In the genomic region with DNA sequence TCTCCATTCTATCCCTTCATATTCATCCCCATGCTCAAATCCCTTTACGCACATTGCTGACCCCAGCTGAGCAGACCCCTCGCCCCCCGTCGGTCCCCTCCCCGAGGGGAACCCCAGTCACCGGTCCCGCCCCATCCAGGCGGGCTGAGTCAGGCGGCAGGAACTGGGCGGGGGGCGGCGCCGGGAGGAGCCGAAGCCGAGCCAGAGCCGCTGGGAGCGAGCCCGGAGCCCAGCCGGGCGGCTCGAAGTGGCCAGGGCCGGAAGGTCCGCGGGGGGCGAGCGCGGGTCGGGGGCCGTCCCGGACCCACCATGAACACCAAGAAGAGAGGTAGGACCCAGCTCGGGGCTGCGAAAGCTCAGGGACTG, we compare ENCODE assay signal across 8 cellular contexts. TPM values are rescaled to one million over a fixed set of nuclear protein-coding genes. Genes with fewer than 3 reads are reported as not detected.
A peak's percentile ranks its signal among the peaks of the same experiment; 100 is the strongest.
DNase-seq lines count a peak whose midpoint lies in the region; ATAC-seq, FAIRE-seq and TF ChIP-seq lines count a peak whose summit lies in the region.

No MANE protein-coding gene starts in this region.

- ATAC-seq in GM21447 (IDR thresholded peaks at IDR 0.05; ENCODE audit: unreplicated experiment) (peak; percentile 37), T-helper 17 cell (peak; percentile 64)

- H3K4me2 ChIP-seq in keratinocyte (ENCODE audit: control insufficient read depth, extremely low read depth, insufficient read depth, low read depth, low read length), result peak overlapping the region; percentile 82

- H3K79me2 ChIP-seq in keratinocyte (ENCODE audit: control insufficient read depth, insufficient read depth, low read length), result peaks cover 12% of the 10 kb centered on the region

- peaks cover 13% of the 10 kb centered on the region for H3K4me1 ChIP-seq in keratinocyte (ENCODE audit: control insufficient read depth, extremely low read depth, insufficient read depth, low read length)

- peaks cover 6% of the 10 kb centered on the region for H3K27me3 Mint-ChIP-seq in T-helper 17 cell

- DNase-seq in 8988T, result peak; percentile 95
- DNase-seq in T-helper 17 cell, result peak; percentile 43 to 60 (median 59)
- DNase-seq in bronchial epithelial cell (ENCODE audit: low read depth), result no peak
- DNase-seq in keratinocyte (ENCODE audit: low read depth, low spot score), result no peak
- peak; percentile 65 for DNase-seq in stimulated activated CD4-positive, alpha-beta T cell treated with anti-CD3 and anti-CD28 coated beads, Interleukin-2, amount 100 ng/mL, for 24 hours
- no peak for DNase-seq in NCI-H510A (lab: John Stamatoyannopoulos, UW)
- no peak for DNase-seq in NCI-H524 (lab: John Stamatoyannopoulos, UW)

- TF ChIP-seq CTCF in bronchial epithelial cell (IDR thresholded peaks at IDR 0.05; ENCODE audit: insufficient read depth, low read length, severe bottlenecking), result no peak
- no peak for TF ChIP-seq CTCF in keratinocyte (optimal IDR thresholded peaks at IDR 0.05 in 1 of 3, IDR thresholded peaks at IDR 0.05 in 1 of 3, conservative IDR thresholded peaks at IDR 0.05 in 1 of 3; ENCODE audit: extremely low read depth in 1 of 3, insufficient read depth in 2 of 3, low read length in 3 of 3)

- peak overlapping the region; percentile 87 for H3K4me3 Mint-ChIP-seq in T-helper 17 cell

- H3K4me1 Mint-ChIP-seq in T-helper 17 cell, result peaks cover 54% of the 10 kb centered on the region

- H3K27me3 ChIP-seq in bronchial epithelial cell (ENCODE audit: control insufficient read depth, insufficient read depth, low read length), result no peaks in the 10 kb centered on the region
- no peaks in the 10 kb centered on the region for H3K27me3 ChIP-seq in keratinocyte (ENCODE audit: control insufficient read depth, extremely low read depth, insufficient read depth, low read length)

- peaks cover 4% of the 10 kb centered on the region for H3K36me3 Mint-ChIP-seq in T-helper 17 cell (ENCODE audit: low read depth)

- peaks cover 15% of the 10 kb centered on the region for H3K36me3 ChIP-seq in bronchial epithelial cell (ENCODE audit: control insufficient read depth, insufficient read depth, low read length)
- peaks cover 18 to 21% of the 10 kb centered on the region in 2 experiments for H3K36me3 ChIP-seq in keratinocyte (ENCODE audit: control insufficient read depth in 2 of 2, extremely low read depth in 1 of 2, insufficient read depth in 2 of 2, low read length in 2 of 2)

- peak overlapping the region; percentile 79 for H3K9ac ChIP-seq in keratinocyte (ENCODE audit: control insufficient read depth, extremely low read depth, insufficient read depth, low read length)

- dilution Hi-C loops in keratinocyte (cut with MboI; ENCODE audit: extremely low pct_ligation_motif_present, low sequenced_read_pairs), result no loop called here

- peaks cover 10% of the 10 kb centered on the region for H4K20me1 ChIP-seq in keratinocyte (ENCODE audit: control insufficient read depth, extremely low read depth, insufficient read depth, low read length)

- FAIRE-seq in bronchial epithelial cell (lab: Jason Lieb, UNC), result no peak
- FAIRE-seq in keratinocyte (lab: Jason Lieb, UNC), result no peak

- no peaks in the 10 kb centered on the region for H3K9me3 ChIP-seq in T-helper 17 cell (ENCODE audit: control insufficient read depth, low read length, poor library complexity, severe bottlenecking)
- H3K9me3 ChIP-seq in keratinocyte (ENCODE audit: control insufficient read depth, low read depth, low read length), result no peaks in the 10 kb centered on the region

- peak overlapping the region; percentile 94 for H3K27ac Mint-ChIP-seq in T-helper 17 cell

- H3K27ac ChIP-seq in keratinocyte (ENCODE audit: control insufficient read depth, insufficient read depth, low read length), result peak overlapping the region; percentile 8

- no peak overlapping the region for H2AFZ ChIP-seq in keratinocyte (ENCODE audit: control insufficient read depth, low read length)

- H3K4me3 ChIP-seq in bronchial epithelial cell (ENCODE audit: low read depth, low read length), result peak overlapping the region; percentile 65
- peak overlapping the region; percentile 68 to 81 (median 73) for H3K4me3 ChIP-seq in keratinocyte (ENCODE audit: control insufficient read depth in 2 of 3, extremely low read depth in 1 of 3, insufficient read depth in 2 of 3, low read depth in 1 of 3, low read length in 3 of 3)

- H3K9me1 ChIP-seq in keratinocyte (ENCODE audit: control insufficient read depth, extremely low read depth, insufficient read depth, low read length), result no peaks in the 10 kb centered on the region

RNA-seq across cellular contexts. Expression of a gene that starts 8.6 kb away (rescaled TPM):
- total RNA-seq in T-helper 17 cell, result 10 to 100 TPM; 46.5 to 66.0 TPM
- 12.8 and 13.7 TPM in 2 replicates for total RNA-seq in bronchial epithelial cell
- 4.1 to 19.4 TPM (median 5.3 TPM) in 3 replicates for polyA plus RNA-seq in keratinocyte
- 23.7 TPM for polyA plus RNA-seq in keratinocyte (2011; ENCODE audit: low read depth)
- polyA plus RNA-seq in keratinocyte (2011; cell fraction: cytosol; rRNA removed), result 8.8 and 15.4 TPM in 2 replicates
- polyA plus RNA-seq in keratinocyte (2011; cell fraction: nucleus; rRNA removed), result 34.0 and 34.2 TPM in 2 replicates
- polyA plus RNA-seq in keratinocyte (2012; ENCODE audit: low replicate concordance), result 15.6 and 36.3 TPM in 2 replicates
- 11.6 to 81.6 TPM (median 12.0 TPM) in 3 replicates for polyA minus RNA-seq in keratinocyte
- polyA minus RNA-seq in keratinocyte (2011; cell fraction: cytosol; rRNA and poly(A)+ RNA removed), result 24.7 TPM
- 24.6 and 37.6 TPM in 2 replicates for polyA minus RNA-seq in keratinocyte (2011; cell fraction: nucleus; rRNA and poly(A)+ RNA removed)

RNA-seq across cellular contexts. Expression of a gene that starts 25.1 kb away (rescaled TPM):
- total RNA-seq in T-helper 17 cell (10 to 100 TPM; 48.5 to 57.8 TPM), bronchial epithelial cell (21.1 and 26.5 TPM in 2 replicates)
- polyA plus RNA-seq in keratinocyte, result 15.2 to 31.7 TPM (median 21.4 TPM) in 3 replicates
- 17.6 TPM for polyA plus RNA-seq in keratinocyte (2011; ENCODE audit: low read depth)
- 18.4 and 23.8 TPM in 2 replicates for polyA plus RNA-seq in keratinocyte (2011; cell fraction: cytosol; rRNA removed)
- polyA plus RNA-seq in keratinocyte (2011; cell fraction: nucleus; rRNA removed), result 26.5 and 30.7 TPM in 2 replicates
- polyA plus RNA-seq in keratinocyte (2012; ENCODE audit: low replicate concordance), result 18.4 and 23.9 TPM in 2 replicates
- polyA minus RNA-seq in keratinocyte, result 19.8 to 29.2 TPM (median 28.2 TPM) in 3 replicates
- 14.0 TPM for polyA minus RNA-seq in keratinocyte (2011; cell fraction: cytosol; rRNA and poly(A)+ RNA removed)
- polyA minus RNA-seq in keratinocyte (2011; cell fraction: nucleus; rRNA and poly(A)+ RNA removed), result 13.1 and 22.4 TPM in 2 replicates

RNA-seq across cellular contexts. Expression of a gene that starts 53.9 kb away (rescaled TPM):
- not detected for total RNA-seq in T-helper 17 cell
- not detected in 2 replicates for total RNA-seq in bronchial epithelial cell
- not detected in 3 replicates for polyA plus RNA-seq in keratinocyte
- polyA plus RNA-seq in keratinocyte (2011; ENCODE audit: low read depth), result not detected
- polyA plus RNA-seq in keratinocyte (2011; cell fraction: cytosol; rRNA removed), result not detected in 2 replicates
- not detected in 2 replicates for polyA plus RNA-seq in keratinocyte (2011; cell fraction: nucleus; rRNA removed)
- polyA plus RNA-seq in keratinocyte (2012; ENCODE audit: low replicate concordance), result not detected in 2 replicates
- not detected in 3 replicates for polyA minus RNA-seq in keratinocyte
- not detected for polyA minus RNA-seq in keratinocyte (2011; cell fraction: cytosol; rRNA and poly(A)+ RNA removed)
- not detected in 2 replicates for polyA minus RNA-seq in keratinocyte (2011; cell fraction: nucleus; rRNA and poly(A)+ RNA removed)

RNA-seq across cellular contexts. Expression of a gene that starts 56.3 kb away (rescaled TPM):
- total RNA-seq in T-helper 17 cell, result 10 to 100 TPM; 76.4 to 87.5 TPM
- total RNA-seq in bronchial epithelial cell, result 78.2 and 79.4 TPM in 2 replicates
- 97.1 to 199 TPM (median 117 TPM) in 3 replicates for polyA plus RNA-seq in keratinocyte
- 168 TPM for polyA plus RNA-seq in keratinocyte (2011; ENCODE audit: low read depth)
- polyA plus RNA-seq in keratinocyte (2011; cell fraction: cytosol; rRNA removed), result 154 and 187 TPM in 2 replicates
- 147 and 159 TPM in 2 replicates for polyA plus RNA-seq in keratinocyte (2011; cell fraction: nucleus; rRNA removed)
- 121 and 126 TPM in 2 replicates for polyA plus RNA-seq in keratinocyte (2012; ENCODE audit: low replicate concordance)
- polyA minus RNA-seq in keratinocyte, result 236 to 343 TPM (median 341 TPM) in 3 replicates
- 226 TPM for polyA minus RNA-seq in keratinocyte (2011; cell fraction: cytosol; rRNA and poly(A)+ RNA removed)
- polyA minus RNA-seq in keratinocyte (2011; cell fraction: nucleus; rRNA and poly(A)+ RNA removed), result 86.6 and 86.8 TPM in 2 replicates

Comparison
In these comparisons a context has a peak if more than half of its experiments do, and no peak if none do; other contexts are left out.
1. DNase-seq: peak in 8988T (single experiment), T-helper 17 cell (3 of 3) and stimulated activated CD4-positive, alpha-beta T cell treated with anti-CD3 and anti-CD28 coated beads, Interleukin-2, amount 100 ng/mL, for 24 hours (2 of 2); none in bronchial epithelial cell (single experiment), keratinocyte (single experiment), NCI-H510A (single experiment) and NCI-H524 (0 of 2).